Comparison of ENCODE assay signal across 12 cellular contexts in genomic region chr2:197229509-197230458, GRCh38.
DNase-seq lines count a peak whose midpoint lies in the region; ATAC-seq and TF ChIP-seq lines count a peak whose summit lies in the region.
"Had no signal": no experiment of that assay in that cellular context is flagged by ENCODE, and none has a peak within 500 bp of the region (broad histone marks: within the 10 kb centered on the region; RNA-seq: fewer than 3 reads in every experiment).

No MANE protein-coding gene starts in this region.

- H3K23ac ChIP-seq in neuronal stem cell (ENCODE audit: low read depth, low read length, poor library complexity) = no peak overlapping the region

- POLR2A ChIA-PET in activated CD8-positive, alpha-beta T cell treated with anti-CD3 and anti-CD28 coated beads, Interleukin-2, amount 10 ng/mL, durations not matched to agents 7 days and 5 days (lab: Charles Lee) = interaction anchor here (0.5 to 1.1 kb wide), 5 partner anchors 16 to 223 kb away, joined by 3 to 5 read pairs (median 4); partner anchors contain the start of gene COQ10B

- H3K18ac ChIP-seq in neuronal stem cell (ENCODE audit: low read length) = no peak overlapping the region

- no CpG with 5 or more reads among the region's 4 CpGs for WGBS in neuronal stem cell (ENCODE audit: extremely low coverage in 2 of 2, insufficient read length in 2 of 2, insufficient replicate concordance in 1 of 2), 2 donors

- H3K9me3 Mint-ChIP-seq in activated CD8-positive, alpha-beta T cell treated with anti-CD3 and anti-CD28 coated beads, Interleukin-2, amount 10 ng/mL, durations not matched to agents 7 days and 5 days (ENCODE audit: insufficient read depth) = no peaks in the 10 kb centered on the region

- no peak overlapping the region for H2BK12ac ChIP-seq in neuronal stem cell (ENCODE audit: low read length)

- H3K4me1 ChIP-seq in DND-41 (ENCODE audit: insufficient read depth, low read length) (no peaks in the 10 kb centered on the region), neuronal stem cell (ENCODE audit: control insufficient read depth in 2 of 2, insufficient read depth in 1 of 2, low read depth in 1 of 2, low read length in 2 of 2) (peaks cover 4 to 7% of the 10 kb centered on the region in 2 donors)

- H2AK5ac ChIP-seq in neuronal stem cell (ENCODE audit: low read depth, low read length) = no peak overlapping the region

- H3K4ac ChIP-seq in neuronal stem cell (ENCODE audit: low read length) = no peak overlapping the region

- H4K20me1 ChIP-seq in DND-41 (ENCODE audit: insufficient read depth, low read length) = no peaks in the 10 kb centered on the region

- no peak for TF ChIP-seq CTCF in DND-41 (IDR thresholded peaks at IDR 0.05; ENCODE audit: borderline replicate concordance, extremely low read depth, low read length, poor library complexity, severe bottlenecking)

- H3K9me3 ChIP-seq in DND-41 (ENCODE audit: insufficient read depth, low read length, severe bottlenecking) = no peaks in the 10 kb centered on the region
- no peaks in the 10 kb centered on the region for H3K9me3 ChIP-seq in neuronal stem cell (replicated peaks in 1 of 2; ENCODE audit: control insufficient read depth in 2 of 2, insufficient read depth in 1 of 2, low read depth in 1 of 2, low read length in 2 of 2)

- DNase-seq in AG08396 (ENCODE audit: low spot score) (peak; percentile 40), DND-41 (no peak), kidney tubule cell (ENCODE audit: low spot score) (peak; percentile 22), NCI-H82 treated with DMSO at 0.1 percent for 48 hours (lab: John Stamatoyannopoulos, UW; ENCODE audit: unreplicated experiment) (no peak), neuronal stem cell (ENCODE audit: low spot score) (no peak), HuH-7 (ENCODE audit: low spot score) (no peak)
- no peak for DNase-seq in activated CD8-positive, alpha-beta T cell treated with anti-CD3 and anti-CD28 coated beads, Interleukin-2, amount 10 ng/mL, durations not matched to agents 7 days and 5 days
- DNase-seq: activated CD4-positive, alpha-beta T cell treated with anti-CD3 and anti-CD28 coated beads, Interleukin-2, amount 50 U/mL, for 4 hours; central memory CD4-positive, alpha-beta T cell; glutamatergic neuron; NCI-H1092 had no signal

- H4K8ac ChIP-seq in neuronal stem cell (ENCODE audit: low read depth, low read length) = no peak overlapping the region

- peaks cover 70% of the 10 kb centered on the region for H3K4me1 Mint-ChIP-seq in activated CD8-positive, alpha-beta T cell treated with anti-CD3 and anti-CD28 coated beads, Interleukin-2, amount 10 ng/mL, durations not matched to agents 7 days and 5 days (ENCODE audit: low read depth)

- H3K36me3 ChIP-seq in DND-41 (ENCODE audit: insufficient read depth, low read length) (no peaks in the 10 kb centered on the region), neuronal stem cell (replicated peaks in 1 of 2; ENCODE audit: control insufficient read depth in 2 of 2, insufficient read depth in 2 of 2, low read length in 2 of 2) (no peaks in the 10 kb centered on the region)

- CTCF ChIA-PET in activated CD8-positive, alpha-beta T cell treated with anti-CD3 and anti-CD28 coated beads, Interleukin-2, amount 10 ng/mL, durations not matched to agents 7 days and 5 days (lab: Charles Lee) = interaction anchor here (0.9 to 3.0 kb wide), 3 partner anchors 11 to 51 kb away, joined by 3 to 10 read pairs (median 5); no protein-coding TSS in a partner anchor

- H3K79me2 ChIP-seq in DND-41 (ENCODE audit: insufficient read depth, low read length) = peaks cover 3% of the 10 kb centered on the region; the same call in 1 of the 2 replicates

- no peak overlapping the region for H2BK15ac ChIP-seq in neuronal stem cell (ENCODE audit: low read length)

- no peaks in the 10 kb centered on the region for H3K79me1 ChIP-seq in neuronal stem cell (ENCODE audit: low read depth, low read length)

- H3K9ac ChIP-seq in DND-41 (ENCODE audit: low read depth, low read length) (no peak overlapping the region), neuronal stem cell (ENCODE audit: low read depth, low read length, poor library complexity) (no peak overlapping the region)

- H2AFZ ChIP-seq in DND-41 (ENCODE audit: low read depth, low read length) (no peak overlapping the region), neuronal stem cell (ENCODE audit: low read length) (no peak overlapping the region)

- H3K36me3 Mint-ChIP-seq in activated CD8-positive, alpha-beta T cell treated with anti-CD3 and anti-CD28 coated beads, Interleukin-2, amount 10 ng/mL, durations not matched to agents 7 days and 5 days (ENCODE audit: low read depth) = peaks cover 51% of the 10 kb centered on the region

- peak overlapping the region; percentile 56 for H3K27ac Mint-ChIP-seq in activated CD8-positive, alpha-beta T cell treated with anti-CD3 and anti-CD28 coated beads, Interleukin-2, amount 10 ng/mL, durations not matched to agents 7 days and 5 days

- H3K27ac ChIP-seq in DND-41 (ENCODE audit: low read length) = no peak overlapping the region
- H3K27ac ChIP-seq in neuronal stem cell (replicated peaks; ENCODE audit: low read length) = no peak overlapping the region

- no peak overlapping the region for H3K14ac ChIP-seq in neuronal stem cell (ENCODE audit: low read length)

- H2BK5ac ChIP-seq in neuronal stem cell (ENCODE audit: low read length) = no peak overlapping the region

- H4K91ac ChIP-seq in neuronal stem cell (ENCODE audit: low read depth, low read length, poor library complexity) = no peak overlapping the region

- H3K4me2 ChIP-seq in DND-41 (ENCODE audit: insufficient read depth, low read length) = no peak overlapping the region
- no peak overlapping the region for H3K4me2 ChIP-seq in neuronal stem cell (ENCODE audit: insufficient read depth, low read length, poor library complexity, severe bottlenecking)

- H3K4me3 Mint-ChIP-seq in activated CD8-positive, alpha-beta T cell treated with anti-CD3 and anti-CD28 coated beads, Interleukin-2, amount 10 ng/mL, durations not matched to agents 7 days and 5 days = no peak overlapping the region

- ATAC-seq in DND-41 (ENCODE audit: insufficient read depth, low read depth) = 0 out of 3 replicates have a peak, but pooled peaks have one; percentile 35
- ATAC-seq in activated CD8-positive, alpha-beta T cell treated with anti-CD3 and anti-CD28 coated beads, Interleukin-2, amount 10 ng/mL, durations not matched to agents 7 days and 5 days = no peak
- no peak for ATAC-seq in GM21360 (IDR thresholded peaks at IDR 0.05; ENCODE audit: unreplicated experiment)

- H3K4me3 ChIP-seq in DND-41 (ENCODE audit: low read depth in 1 of 2, low read length in 2 of 2) (no peak overlapping the region), neuronal stem cell (ENCODE audit: low read length in 2 of 2) (no peak overlapping the region)

- no peak overlapping the region for H2BK120ac ChIP-seq in neuronal stem cell (ENCODE audit: low read depth, low read length)

- no peaks in the 10 kb centered on the region for H3K27me3 Mint-ChIP-seq in activated CD8-positive, alpha-beta T cell treated with anti-CD3 and anti-CD28 coated beads, Interleukin-2, amount 10 ng/mL, durations not matched to agents 7 days and 5 days (ENCODE audit: low read depth)

- H3K27me3 ChIP-seq in DND-41 (ENCODE audit: insufficient read depth, low read length, poor library complexity) = no peaks in the 10 kb centered on the region
- no peaks in the 10 kb centered on the region for H3K27me3 ChIP-seq in neuronal stem cell (ENCODE audit: control insufficient read depth in 3 of 3, insufficient read depth in 3 of 3, low read depth in 1 of 3, low read length in 3 of 3)

Comparison
In these comparisons a context has a peak if more than half of its experiments do, and no peak if none do; other contexts are left out.
1. DNase-seq: peak in AG08396 (single experiment) and kidney tubule cell (single experiment); none in DND-41 (single experiment), activated CD8-positive, alpha-beta T cell treated with anti-CD3 and anti-CD28 coated beads, Interleukin-2, amount 10 ng/mL, durations not matched to agents 7 days and 5 days (single experiment), NCI-H82 treated with DMSO at 0.1 percent for 48 hours (single experiment), neuronal stem cell (single experiment) and HuH-7 (single experiment).